8 cellular contexts compared by ENCODE assay signal in the genomic region with DNA sequence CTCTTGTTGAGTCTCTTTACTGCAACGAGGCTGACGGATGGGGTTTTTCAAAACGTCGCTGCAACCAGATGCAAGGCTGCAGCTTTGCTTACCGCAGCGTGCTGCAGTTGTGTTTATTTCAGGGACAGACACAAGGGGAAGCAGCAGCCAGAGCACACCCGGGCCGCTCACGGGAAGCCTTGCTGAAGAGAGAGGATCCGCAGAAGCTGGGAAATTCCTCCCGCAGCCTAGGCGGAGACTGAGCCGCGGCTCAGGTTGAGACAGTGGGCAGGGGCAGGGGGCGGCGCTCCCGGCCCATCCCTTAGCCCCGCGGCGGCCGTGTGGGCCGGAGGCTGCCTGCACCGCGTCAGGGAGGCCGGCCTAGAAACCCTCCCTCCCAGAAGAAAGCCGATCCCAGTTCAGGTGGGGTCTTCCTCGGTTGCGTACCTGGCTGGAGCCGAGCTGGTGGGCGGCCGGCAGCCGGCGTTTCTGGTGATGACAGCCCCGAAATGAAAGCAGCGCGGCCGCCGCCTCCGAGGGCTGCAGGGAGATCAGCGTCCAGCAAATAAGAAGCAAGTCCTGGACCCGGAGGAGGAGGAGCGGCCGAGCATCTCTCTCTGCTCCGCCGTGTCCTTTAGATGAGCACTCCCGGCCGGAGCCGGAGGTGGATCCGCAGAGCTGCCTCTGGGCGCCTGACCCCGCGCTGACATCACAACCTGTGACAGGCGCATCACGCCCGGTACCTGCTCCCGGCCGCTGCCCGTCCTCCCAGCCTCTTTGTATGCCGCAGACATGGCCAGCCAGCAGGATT. TPM values are rescaled to one million over a fixed set of nuclear protein-coding genes. Genes with fewer than 3 reads are reported as not detected.
DNase-seq lines count a peak whose midpoint lies in the region; ATAC-seq and TF ChIP-seq lines count a peak whose summit lies in the region.

A gene (plus strand): TSS at position 750 of the 790 bp plus-strand sequence. CDS start 22 bp downstream, at position 772.

- no peaks in the 10 kb centered on the region for H3K9me3 ChIP-seq in prostate gland
- no peaks in the 10 kb centered on the region for H3K9me3 ChIP-seq in aorta (ENCODE audit: control insufficient read depth, low read length)

- peak; percentile 75 for ATAC-seq in GM21825 (IDR thresholded peaks at IDR 0.05; ENCODE audit: unreplicated experiment)
- ATAC-seq in left ventricle myocardium superior = peak; percentile 90
- peak; percentile 85 for ATAC-seq in aorta (ENCODE audit: low FRiP score)

- no peak for TF ChIP-seq POLR2A in prostate gland (IDR thresholded peaks at IDR 0.05)

- WGBS in prostate gland = under 1% methylated on average over 57 of the region's 59 CpGs
- 0% methylated on average over 59 of the region's 59 CpGs for WGBS in aorta, 2 donors

- intact Hi-C loops in left ventricle myocardium superior (cut with micrococcal nuclease) (no loop called here), prostate gland (cut with DNase I) (loop anchor here (10.0 kb wide), 1 partner anchor 124 kb away; no protein-coding TSS in a partner anchor), aorta (cut with DNase I) (loop anchor here in 1 of 2 donors (5.0 kb wide), 1 partner anchor 86 kb away; no protein-coding TSS in a partner anchor)

- H3K36me3 ChIP-seq in prostate gland (no peaks in the 10 kb centered on the region), aorta (ENCODE audit: control insufficient read depth in 1 of 2, insufficient read depth in 2 of 2, low read length in 1 of 2) (no peaks in the 10 kb centered on the region)

- H3K4me3 ChIP-seq in prostate gland (peak within 1 kb of the TSS; percentile 47 to 48), aorta (ENCODE audit: low read length in 2 of 2) (peak within 1 kb of the TSS; percentile 69 to 86)

- H3K27ac ChIP-seq in angular gyrus (ENCODE audit: low read depth, low read length) = peak within 1 kb of the TSS; percentile 80
- peak within 1 kb of the TSS; percentile 77 to 79 for H3K27ac ChIP-seq in prostate gland
- peak within 1 kb of the TSS; percentile 9 to 46 for H3K27ac ChIP-seq in aorta (ENCODE audit: low read depth in 1 of 2, low read length in 2 of 2)

- DNase-seq in ELR (ENCODE audit: low read depth) (peak; percentile 72), Kasumi-1 (lab: John Stamatoyannopoulos, UW) (peak; percentile 2 to 24), SW 1271 (lab: John Stamatoyannopoulos, UW) (peak; percentile 24), left ventricle myocardium superior (peak; percentile 75), prostate gland (ENCODE audit: low spot score) (peak; percentile 56), aorta (peak; percentile 76 to 86)

- TF ChIP-seq CTCF in prostate gland (IDR thresholded peaks at IDR 0.05) = no peak

- peaks cover 3% of the 10 kb centered on the region for H3K4me1 ChIP-seq in prostate gland (replicated peaks)
- peaks cover under 1 to 3% of the 10 kb centered on the region in 2 donors for H3K4me1 ChIP-seq in aorta (ENCODE audit: control insufficient read depth in 1 of 2, insufficient read depth in 2 of 2, low read length in 2 of 2)

- no peaks in the 10 kb centered on the region for H3K27me3 ChIP-seq in prostate gland (replicated peaks; ENCODE audit: insufficient read depth)
- no peaks in the 10 kb centered on the region for H3K27me3 ChIP-seq in aorta (ENCODE audit: control insufficient read depth in 1 of 2, insufficient read depth in 2 of 2, low read length in 1 of 2)

RNA-seq across cellular contexts. Expression of the gene that starts here (rescaled TPM):
- total RNA-seq in left ventricle myocardium superior = 153 TPM
- total RNA-seq in prostate gland = 10 to 100 TPM; 16.4 to 33.3 TPM
- total RNA-seq in aorta = 100 to 1,000 TPM; 141 to 328 TPM
- polyA plus RNA-seq in aorta = 10 to 100 TPM; 24.8 to 49.3 TPM

Comparison
In these comparisons a context has a peak if more than half of its experiments do, and no peak if none do; other contexts are left out.
1. Peak in every context shown above with its lines: DNase-seq, ATAC-seq, H3K4me3 ChIP-seq and H3K27ac ChIP-seq.
2. DNase-seq: peak in every context shown above with its lines; median percentile 81 in aorta; 75 in left ventricle myocardium superior; 72 in ELR; 56 in prostate gland; 24 in SW 1271; 13 in Kasumi-1.
3. H3K27ac ChIP-seq: peak in every context shown above with its lines; median percentile 80 in angular gyrus; 78 in prostate gland; 28 in aorta.